ENCODE assay signal across 10 cellular contexts in genomic region chr1:32246888-32247273, GRCh38. TPM values are rescaled to one million over a fixed set of nuclear protein-coding genes. Genes with fewer than 3 reads are reported as not detected.
DNase-seq lines count a peak whose midpoint lies in the region; ATAC-seq and TF ChIP-seq lines count a peak whose summit lies in the region.
"Had no signal": no experiment of that assay in that cellular context is flagged by ENCODE, and none has a peak within 500 bp of the region (broad histone marks: within the 10 kb centered on the region; RNA-seq: fewer than 3 reads in every experiment).

TSS of gene FAM167B (plus strand) at chr1:32247222. CDS start at chr1:32247422, 200 bp downstream.

- no peak for TF ChIP-seq CTCF in lower lobe of right lung (IDR thresholded peaks at IDR 0.05)
- no peak for TF ChIP-seq CTCF in upper lobe of left lung (IDR thresholded peaks at IDR 0.05)

- H3K9me3 Mint-ChIP-seq in activated CD4-positive, alpha-beta T cell treated with anti-CD3 and anti-CD28 coated beads, Interleukin-2, amount 10 ng/mL, durations not matched to agents 24 days and 14 days = no peaks in the 10 kb centered on the region
- no peaks in the 10 kb centered on the region for H3K9me3 Mint-ChIP-seq in central memory CD8-positive, alpha-beta T cell

- peaks cover 62% of the 10 kb centered on the region for H3K4me1 ChIP-seq in lower lobe of right lung
- H3K4me1 ChIP-seq in upper lobe of left lung = peaks cover 48 to 71% (median 64%) of the 10 kb centered on the region in 4 donors

- H3K27ac ChIP-seq in lower lobe of right lung (peak within 1 kb of the TSS; percentile 81), upper lobe of left lung (peak within 1 kb of the TSS; percentile 66 to 87 (median 84))
- H3K27ac ChIP-seq: SJSA1 had no signal

- TF ChIP-seq POLR2A in upper lobe of left lung (IDR thresholded peaks at IDR 0.05) = no peak

- no peak for DNase-seq in activated CD4-positive, alpha-beta T cell treated with anti-CD3 and anti-CD28 coated beads, Interleukin-2, amount 10 ng/mL, durations not matched to agents 24 days and 14 days
- DNase-seq in activated CD4-positive, alpha-beta T cell treated with anti-CD3 and anti-CD28 coated beads, Interleukin-2, amount 50 U/mL, for 1 hour = no peak
- no peak for DNase-seq in central memory CD8-positive, alpha-beta T cell (ENCODE audit: low spot score in 2 of 2)
- no peak for DNase-seq in lower lobe of right lung
- peak in 1 of 2 donors; percentile 39 for DNase-seq in upper lobe of left lung
- DNase-seq in NCI-H526 (lab: John Stamatoyannopoulos, UW) = no peak
- DNase-seq in NCI-H187 (lab: John Stamatoyannopoulos, UW) = no peak
- no peak for DNase-seq in DMS53 (lab: John Stamatoyannopoulos, UW)

- peak within 1 kb of the TSS; percentile 69 for H3K4me3 Mint-ChIP-seq in activated CD4-positive, alpha-beta T cell treated with anti-CD3 and anti-CD28 coated beads, Interleukin-2, amount 10 ng/mL, durations not matched to agents 24 days and 14 days
- peak within 1 kb of the TSS; percentile 97 for H3K4me3 Mint-ChIP-seq in central memory CD8-positive, alpha-beta T cell

- intact Hi-C loops in activated CD4-positive, alpha-beta T cell treated with anti-CD3 and anti-CD28 coated beads, Interleukin-2, amount 10 ng/mL, durations not matched to agents 24 days and 14 days (cut with micrococcal nuclease) = no loop called here
- intact Hi-C loops in lower lobe of right lung (cut with DNase I) = no loop called here

- peak within 1 kb of the TSS; percentile 43 for H3K4me3 ChIP-seq in lower lobe of right lung
- peak within 1 kb of the TSS in 2 of 4 donors; percentile 19 to 32 for H3K4me3 ChIP-seq in upper lobe of left lung
- H3K4me3 ChIP-seq: SJSA1 had no signal

- 52 to 73% methylated on average over 2 of the region's 3 CpGs for WGBS in upper lobe of left lung, 2 donors

- H3K27me3 ChIP-seq in lower lobe of right lung (ENCODE audit: low read depth) (peaks cover 4% of the 10 kb centered on the region), upper lobe of left lung (no peaks in the 10 kb centered on the region)
- H3K27me3 ChIP-seq: SJSA1 had no signal

- peaks cover 53% of the 10 kb centered on the region for H3K4me1 Mint-ChIP-seq in activated CD4-positive, alpha-beta T cell treated with anti-CD3 and anti-CD28 coated beads, Interleukin-2, amount 10 ng/mL, durations not matched to agents 24 days and 14 days
- peaks cover 46% of the 10 kb centered on the region for H3K4me1 Mint-ChIP-seq in central memory CD8-positive, alpha-beta T cell

- H3K27me3 Mint-ChIP-seq in activated CD4-positive, alpha-beta T cell treated with anti-CD3 and anti-CD28 coated beads, Interleukin-2, amount 10 ng/mL, durations not matched to agents 24 days and 14 days = no peaks in the 10 kb centered on the region
- H3K27me3 Mint-ChIP-seq in central memory CD8-positive, alpha-beta T cell = no peaks in the 10 kb centered on the region

- peaks cover 7% of the 10 kb centered on the region for H3K36me3 Mint-ChIP-seq in activated CD4-positive, alpha-beta T cell treated with anti-CD3 and anti-CD28 coated beads, Interleukin-2, amount 10 ng/mL, durations not matched to agents 24 days and 14 days (ENCODE audit: low read depth)
- H3K36me3 Mint-ChIP-seq in central memory CD8-positive, alpha-beta T cell (ENCODE audit: insufficient read depth) = peaks cover 17% of the 10 kb centered on the region

- H3K27ac Mint-ChIP-seq in activated CD4-positive, alpha-beta T cell treated with anti-CD3 and anti-CD28 coated beads, Interleukin-2, amount 10 ng/mL, durations not matched to agents 24 days and 14 days = peak within 1 kb of the TSS; percentile 96
- H3K27ac Mint-ChIP-seq in central memory CD8-positive, alpha-beta T cell (ENCODE audit: low read depth) = peak within 1 kb of the TSS; percentile 98

- ATAC-seq in central memory CD8-positive, alpha-beta T cell (replicated peaks; ENCODE audit: extremely low read depth, poor library complexity, severe bottlenecking) = no peak
- ATAC-seq in lower lobe of right lung (peak; percentile 27 to 34), upper lobe of left lung (ENCODE audit: low FRiP score in 2 of 2) (peak; percentile 28 to 30)

- no peaks in the 10 kb centered on the region for H3K9me3 ChIP-seq in lower lobe of right lung
- H3K9me3 ChIP-seq in upper lobe of left lung = no peaks in the 10 kb centered on the region
- H3K9me3 ChIP-seq: SJSA1 had no signal

- TF ChIP-seq EP300 in upper lobe of left lung (IDR thresholded peaks at IDR 0.05) = peak; percentile 12 to 94 (median 84)

- H3K36me3 ChIP-seq in lower lobe of right lung (no peaks in the 10 kb centered on the region), upper lobe of left lung (no peaks in the 10 kb centered on the region)
- H3K36me3 ChIP-seq: SJSA1 had no signal

RNA-seq across cellular contexts. Expression of gene FAM167B, which starts in this region (rescaled TPM):
- total RNA-seq in activated CD4-positive, alpha-beta T cell treated with anti-CD3 and anti-CD28 coated beads, Interleukin-2, amount 10 ng/mL, durations not matched to agents 24 days and 14 days = 0.23 and 0.57 TPM in 2 replicates
- total RNA-seq in lower lobe of right lung = 21.9 TPM
- 10 to 100 TPM in 2 of 6 donors, 1 to 10 TPM in 3, not detected in 1; 1.9 to 53.0 (median 4.6) TPM for total RNA-seq in upper lobe of left lung
- total RNA-seq: A673 had no signal
